12 cellular contexts compared by ENCODE assay signal in the genomic region with DNA sequence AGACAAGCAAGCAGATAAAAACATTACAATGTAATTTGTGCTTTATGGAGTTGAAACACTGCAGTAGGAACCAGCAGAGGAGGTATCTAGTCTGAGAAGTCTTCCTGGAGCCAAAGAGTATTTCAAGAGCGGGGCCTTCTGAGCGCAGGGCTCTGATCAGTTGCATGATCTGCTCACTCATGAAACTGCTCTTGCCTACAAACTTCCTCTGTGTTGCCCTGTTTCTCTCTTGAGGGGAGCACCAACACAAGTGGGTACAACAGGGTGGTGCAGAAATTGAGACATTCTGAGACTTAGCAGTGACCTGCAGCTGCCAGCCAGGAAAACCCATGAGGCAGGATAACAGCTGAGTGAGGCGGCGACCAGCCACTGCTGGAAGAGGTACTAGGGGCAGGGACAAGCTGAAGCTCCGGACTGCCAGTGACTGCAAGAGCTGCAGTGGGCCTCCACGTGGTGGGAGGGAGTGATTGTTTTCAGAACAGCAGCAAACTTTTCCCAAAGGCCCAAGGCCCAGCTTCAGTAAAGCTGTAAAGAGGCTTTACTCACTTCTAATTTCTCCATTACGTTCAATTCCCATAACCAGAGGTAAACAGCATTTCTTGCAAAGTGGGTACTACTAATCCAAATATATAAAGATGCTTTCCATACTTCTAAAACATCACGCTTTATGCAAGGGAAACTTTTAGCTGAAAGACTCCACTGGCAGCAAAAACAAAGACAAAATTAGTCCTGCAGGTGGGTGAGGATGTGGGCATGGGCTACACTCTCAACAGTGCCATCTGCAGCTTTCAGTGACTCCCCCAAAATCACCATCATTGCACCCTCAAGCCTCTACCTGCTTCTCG.
"Had no signal": no experiment of that assay in that cellular context is flagged by ENCODE, and none has a peak within 500 bp of the region (broad histone marks: within the 10 kb centered on the region; RNA-seq: fewer than 3 reads in every experiment).

No MANE protein-coding gene starts in this region.

- H3K27ac ChIP-seq: thoracic aorta had no signal

- H3K9me3 ChIP-seq: thoracic aorta had no signal

- H3K36me3 ChIP-seq: thoracic aorta had no signal

- H3K4me3 ChIP-seq: thoracic aorta had no signal

- DNase-seq: activated CD4-positive, alpha-beta T cell treated with anti-CD3 and anti-CD28 coated beads, Interleukin-2, amount 50 U/mL, for 4 hours; activated CD4-positive, CD25-positive, alpha-beta regulatory T cell treated with anti-CD3 and anti-CD28 coated beads, Interleukin-2, amount 50 U/mL, for 72 hours; activated T-cell treated with anti-CD3 and anti-CD28 coated beads, Interleukin-2, amount 50 U/mL, for 1 hour; central memory CD4-positive, alpha-beta T cell; cortex of kidney; effector memory CD8-positive, alpha-beta T cell; glutamatergic neuron; stimulated activated CD4-positive, alpha-beta T cell treated with anti-CD3 and anti-CD28 coated beads, Interleukin-4, amount 100 ng/mL, for 1 hour; stimulated activated naive CD8-positive, alpha-beta T cell treated with anti-CD3 and anti-CD28 coated beads, Interleukin-15, amount 100 ng/mL, for 72 hours had no signal

- ATAC-seq: effector memory CD8-positive, alpha-beta T cell; left lobe of liver; natural killer cell treated with Interleukin-12 subunit alpha and Interleukin-12 subunit beta and Interleukin-15 and Interleukin-18, amount 100 ng/mL, for 72 hours; stimulated activated naive CD8-positive, alpha-beta T cell treated with anti-CD3 and anti-CD28 coated beads, Interleukin-15, amount 100 ng/mL, for 72 hours had no signal
